11 cellular contexts compared by ENCODE assay signal in the genomic region with DNA sequence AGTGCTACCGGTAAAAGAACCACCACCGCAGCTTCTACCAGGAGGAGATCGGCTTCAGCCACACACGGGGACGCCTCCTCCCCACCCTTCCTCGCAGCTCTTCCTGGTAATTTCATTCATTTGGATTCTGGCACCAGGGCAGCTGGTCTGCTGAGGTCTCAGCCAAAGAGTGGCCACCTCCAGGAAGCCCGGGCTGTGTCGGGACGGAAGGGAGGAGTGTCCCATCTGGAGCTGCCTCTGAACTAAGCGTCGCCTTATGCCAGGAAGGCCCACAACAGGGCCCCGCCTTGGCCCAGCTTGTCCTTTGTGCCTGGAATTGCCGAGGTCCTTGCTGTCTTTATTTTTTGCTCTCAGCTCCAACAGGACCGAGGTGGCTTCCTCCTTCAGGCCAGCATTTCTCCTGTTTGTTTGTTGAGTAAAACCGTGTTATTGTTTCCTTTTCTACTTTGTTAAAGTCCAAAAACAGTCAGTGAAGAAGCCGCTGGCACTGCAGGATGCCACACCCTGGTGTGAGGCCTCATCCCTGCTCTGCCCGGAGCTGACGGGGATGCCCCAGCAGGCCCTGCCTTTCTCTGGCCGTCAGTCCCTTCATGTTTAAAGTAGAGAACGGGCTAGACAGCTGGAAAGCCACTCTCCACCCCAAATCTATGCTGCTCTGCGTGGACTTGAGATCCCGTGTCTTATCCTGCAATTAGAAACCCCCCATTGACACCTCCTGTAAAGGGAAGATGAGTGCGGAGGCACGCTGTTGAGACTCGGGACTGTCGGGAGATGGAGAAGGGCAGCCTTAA. TPM values are rescaled to one million over a fixed set of nuclear protein-coding genes. Genes with fewer than 3 reads are reported as not detected.
A peak's percentile ranks its signal among the peaks of the same experiment; 100 is the strongest.
DNase-seq lines count a peak whose midpoint lies in the region; ATAC-seq and TF ChIP-seq lines count a peak whose summit lies in the region.
"Had no signal": no experiment of that assay in that cellular context is flagged by ENCODE, and none has a peak within 500 bp of the region (broad histone marks: within the 10 kb centered on the region; RNA-seq: fewer than 3 reads in every experiment).

No MANE protein-coding gene starts in this region.

- H3K9me3 ChIP-seq in HEK293 (ENCODE audit: control insufficient read depth, insufficient read depth, low read depth, low read length) (no peaks in the 10 kb centered on the region), colonic mucosa (no peaks in the 10 kb centered on the region)
- H3K9me3 ChIP-seq: SJCRH30 had no signal

- DNase-seq in colonic mucosa = peak; percentile 71
- DNase-seq in left colon = peak in 1 of 2 donors; percentile 82
- no peak for DNase-seq in activated CD4-positive, alpha-beta T cell treated with anti-CD3 and anti-CD28 coated beads, Interleukin-2, amount 50 U/mL, for 4 hours
- no peak for DNase-seq in effector CD8-positive, alpha-beta T cell (lab: John Stamatoyannopoulos, UW)
- DNase-seq: cortex of kidney, NCI-H2081 treated with DMSO at 0.1 percent for 48 hours had no signal

- H3K4me1 ChIP-seq in HEK293 (ENCODE audit: control insufficient read depth, insufficient read depth, low read length) (no peaks in the 10 kb centered on the region), colonic mucosa (no peaks in the 10 kb centered on the region)

- H3K4me3 ChIP-seq in HEK293 (ENCODE audit: low read depth, low read length) = no peak overlapping the region
- no peak overlapping the region for H3K4me3 ChIP-seq in colonic mucosa
- no peak overlapping the region for H3K4me3 ChIP-seq in skin epidermis
- H3K4me3 ChIP-seq: SJCRH30 had no signal

- intact Hi-C loops in colonic mucosa (cut with DNase I) = no loop called here
- intact Hi-C loops in left colon (cut with DNase I, micrococcal nuclease) = no loop called here

- peaks cover 0 to 3% of the 10 kb centered on the region in 2 experiments; a peak in 1 of 3 replicates for H3K36me3 ChIP-seq in HEK293 (ENCODE audit: control insufficient read depth in 2 of 2, insufficient read depth in 1 of 2, low read length in 2 of 2)
- H3K36me3 ChIP-seq in colonic mucosa = no peaks in the 10 kb centered on the region
- H3K36me3 ChIP-seq: SJCRH30 had no signal

- CTCF ChIA-PET in HEK293 (lab: Yijun Ruan, JAX) = no interaction called here

- TF ChIP-seq CTCF in HEK293 (tag by site-specific recombination; IDR thresholded peaks at IDR 0.05) (no peak), colonic mucosa (IDR thresholded peaks at IDR 0.05) (no peak)

- peak; percentile 60 for ATAC-seq in left colon
- no peak for ATAC-seq in HG03439 (IDR thresholded peaks at IDR 0.05; ENCODE audit: unreplicated experiment)
- no peak for ATAC-seq in HG03097 (IDR thresholded peaks at IDR 0.05; ENCODE audit: low FRiP score, unreplicated experiment)

- H3K27ac ChIP-seq in HEK293 (ENCODE audit: extremely low read depth, low read depth, low read length) (no peak overlapping the region), colonic mucosa (peak overlapping the region; percentile 36), skin epidermis (peak overlapping the region in 19 of 21 experiments; percentile 6 to 87 (median 75))
- H3K27ac ChIP-seq: SJCRH30 had no signal

- no peaks in the 10 kb centered on the region for H3K27me3 ChIP-seq in colonic mucosa
- H3K27me3 ChIP-seq: SJCRH30 had no signal

- POLR2A ChIA-PET in HEK293 (lab: Yijun Ruan, JAX) = no interaction called here

- H3K9ac ChIP-seq in colonic mucosa (ENCODE audit: low read depth in 2 of 2, low read length in 2 of 2) = no peak overlapping the region

TF ChIP-seq in HEK293, 187 proteins besides CTCF, POLR2A, EP300 and RAD21:
- TF ChIP-seq MZF1 (tag by site-specific recombination; IDR thresholded peaks at IDR 0.05; ENCODE audit: borderline replicate concordance) = no peak
- no peak for TF ChIP-seq HOXD13 (CRISPR knock-in tag; IDR thresholded peaks at IDR 0.05; ENCODE audit: borderline replicate concordance)
- TF ChIP-seq, protein P1, sequence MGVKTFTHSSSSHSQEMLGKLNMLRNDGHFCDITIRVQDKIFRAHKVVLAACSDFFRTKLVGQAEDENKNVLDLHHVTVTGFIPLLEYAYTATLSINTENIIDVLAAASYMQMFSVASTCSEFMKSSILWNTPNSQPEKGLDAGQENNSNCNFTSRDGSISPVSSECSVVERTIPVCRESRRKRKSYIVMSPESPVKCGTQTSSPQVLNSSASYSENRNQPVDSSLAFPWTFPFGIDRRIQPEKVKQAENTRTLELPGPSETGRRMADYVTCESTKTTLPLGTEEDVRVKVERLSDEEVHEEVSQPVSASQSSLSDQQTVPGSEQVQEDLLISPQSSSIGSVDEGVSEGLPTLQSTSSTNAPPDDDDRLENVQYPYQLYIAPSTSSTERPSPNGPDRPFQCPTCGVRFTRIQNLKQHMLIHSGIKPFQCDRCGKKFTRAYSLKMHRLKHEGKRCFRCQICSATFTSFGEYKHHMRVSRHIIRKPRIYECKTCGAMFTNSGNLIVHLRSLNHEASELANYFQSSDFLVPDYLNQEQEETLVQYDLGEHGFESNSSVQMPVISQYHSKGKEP (tag by site-specific recombination; IDR thresholded peaks at IDR 0.05) = no peak
- TF ChIP-seq ZIC2 (tag by site-specific recombination; IDR thresholded peaks at IDR 0.05) = peak; percentile 57
- TF ChIP-seq ZNF140 (tag by site-specific recombination; IDR thresholded peaks at IDR 0.05) = no peak
- no peak for TF ChIP-seq ZNF19 (tag by site-specific recombination; IDR thresholded peaks at IDR 0.05; ENCODE audit: low read depth)
TF ChIP-seq in HEK293: peak in this region for 1.

RNA-seq across cellular contexts. Expression of a gene that starts 24.5 kb away (rescaled TPM):
- total RNA-seq in colonic mucosa = 10 to 100 TPM; 50.0 to 59.5 TPM
- total RNA-seq in left colon = 10 to 100 TPM; 31.3 to 51.0 TPM

RNA-seq across cellular contexts. Expression of a gene that starts 48.5 kb away (rescaled TPM):
- total RNA-seq in colonic mucosa = 10 to 100 TPM; 23.2 to 36.3 TPM
- total RNA-seq in left colon = 10 to 100 TPM; 28.5 to 30.5 TPM

RNA-seq across cellular contexts. Expression of a gene that starts 52.0 kb away (rescaled TPM):
- total RNA-seq in colonic mucosa = 10 to 100 TPM; 19.3 to 40.0 TPM
- total RNA-seq in left colon = 10 to 100 TPM; 21.8 to 21.9 TPM
